Comparison of ENCODE assay signal across 1 cellular context in genomic region chr3:123755085-123755484, GRCh38.
TF ChIP-seq lines count a peak whose summit lies in the region.

No MANE protein-coding gene starts in this region.

TF ChIP-seq in HepG2, 621 proteins besides CTCF, POLR2A, EP300 and RAD21 (continued from another document and continues in another):
- TF ChIP-seq MLXIP (CRISPR knock-in tag; IDR thresholded peaks at IDR 0.05; ENCODE audit: borderline replicate concordance) (no peak), MTF2 (CRISPR knock-in tag; IDR thresholded peaks at IDR 0.05; ENCODE audit: borderline replicate concordance) (no peak), ZNF652 (CRISPR knock-in tag; IDR thresholded peaks at IDR 0.05; ENCODE audit: borderline replicate concordance, low read depth) (peak; percentile 29; the same call in 1 of the 2 replicates), NCOA2 (CRISPR knock-in tag; IDR thresholded peaks at IDR 0.05) (peak; percentile 70), ZNF609 (CRISPR knock-in tag; IDR thresholded peaks at IDR 0.05; ENCODE audit: borderline replicate concordance) (peak; percentile 43; the same call in 1 of the 2 replicates), RELA (CRISPR knock-in tag; IDR thresholded peaks at IDR 0.05) (0 out of 2 replicates have a peak, but pooled peaks have one; percentile 26), ISX (CRISPR knock-in tag; conservative IDR thresholded peaks at IDR 0.05) (no peak), AGO1 (IDR thresholded peaks at IDR 0.05; ENCODE audit: low read depth, low read length, poor library complexity, severe bottlenecking) (no peak), ZNF292 (CRISPR knock-in tag; IDR thresholded peaks at IDR 0.05; ENCODE audit: borderline replicate concordance, low read depth) (no peak; the same call in none of the 2 replicates), ZNF687 (CRISPR knock-in tag; IDR thresholded peaks at IDR 0.05) (peak; percentile 65), KLF11 (CRISPR knock-in tag; IDR thresholded peaks at IDR 0.05) (0 out of 2 replicates have a peak, but pooled peaks have one; percentile 54), HMGXB4 (CRISPR knock-in tag; IDR thresholded peaks at IDR 0.05; ENCODE audit: borderline replicate concordance in 1 of 2, low read depth in 1 of 2) (peak in 1 of 2 experiments; percentile 64; a peak in 1 of 4 replicates), ARID4A (CRISPR knock-in tag; IDR thresholded peaks at IDR 0.05; ENCODE audit: borderline replicate concordance) (peak; percentile 62; the same call in 1 of the 2 replicates), NR2F6 (IDR thresholded peaks at IDR 0.05) (no peak; the same call in 1 of the 2 replicates), NR2F6 (CRISPR knock-in tag; IDR thresholded peaks at IDR 0.05) (peak; percentile 58; the same call in 1 of the 2 replicates), KDM6A (CRISPR knock-in tag; IDR thresholded peaks at IDR 0.05; ENCODE audit: low read depth) (peak; percentile 64), ZNF792 (CRISPR knock-in tag; IDR thresholded peaks at IDR 0.05) (peak; percentile 47; the same call in 1 of the 2 replicates), ZNF768 (CRISPR knock-in tag; IDR thresholded peaks at IDR 0.05) (no peak), SETDB1 (CRISPR knock-in tag; IDR thresholded peaks at IDR 0.05; ENCODE audit: borderline replicate concordance) (no peak), ZFP37 (CRISPR knock-in tag; IDR thresholded peaks at IDR 0.05; ENCODE audit: borderline replicate concordance) (no peak), HOMEZ (CRISPR knock-in tag; IDR thresholded peaks at IDR 0.05; ENCODE audit: low read depth) (peak; percentile 94), ZNF644 (CRISPR knock-in tag; IDR thresholded peaks at IDR 0.05; ENCODE audit: low read depth) (peak; percentile 80), ZNF34 (CRISPR knock-in tag; IDR thresholded peaks at IDR 0.05; ENCODE audit: borderline replicate concordance) (no peak), TFDP2 (CRISPR knock-in tag; IDR thresholded peaks at IDR 0.05) (0 out of 2 replicates have a peak, but pooled peaks have one; percentile 36), ADNP (CRISPR knock-in tag; IDR thresholded peaks at IDR 0.05) (no peak), THRA (CRISPR knock-in tag; IDR thresholded peaks at IDR 0.05; ENCODE audit: borderline replicate concordance) (no peak; the same call in 1 of the 2 replicates)
